Comparison of ENCODE assay signal across 8 cellular contexts in genomic region chr6:44219053-44219814, GRCh38. TPM values are rescaled to one million over a fixed set of nuclear protein-coding genes. Genes with fewer than 3 reads are reported as not detected.
DNase-seq lines count a peak whose midpoint lies in the region; ATAC-seq and TF ChIP-seq lines count a peak whose summit lies in the region.

No MANE protein-coding gene starts in this region.

- no peaks in the 10 kb centered on the region for H3K36me3 Mint-ChIP-seq in endodermal cell (ENCODE audit: low read depth)
- H3K36me3 Mint-ChIP-seq in memory B cell = no peaks in the 10 kb centered on the region

- peak; percentile 75 for ATAC-seq in SK-N-SH treated with all-trans-retinoic acid at 6 μM for 48 hours
- ATAC-seq in memory B cell (ENCODE audit: low read depth) = peak; percentile 14
- peak; percentile 12 for ATAC-seq in thoracic aorta (ENCODE audit: insufficient number of reproducible peaks, low FRiP score, low read depth)

- H3K27me3 Mint-ChIP-seq in endodermal cell (ENCODE audit: insufficient read depth) (peaks cover 2% of the 10 kb centered on the region), memory B cell (no peaks in the 10 kb centered on the region)

- H3K36me3 ChIP-seq in HUES64 (ENCODE audit: insufficient read depth, low read length) (no peaks in the 10 kb centered on the region), endodermal cell (ENCODE audit: control insufficient read depth, insufficient read depth, low read length) (no peaks in the 10 kb centered on the region), thoracic aorta (no peaks in the 10 kb centered on the region)

- H3K27me3 ChIP-seq in HUES64 (ENCODE audit: insufficient read depth, low read length) = no peaks in the 10 kb centered on the region
- H3K27me3 ChIP-seq in endodermal cell (ENCODE audit: control insufficient read depth, insufficient read depth, low read length, poor library complexity, severe bottlenecking) = no peaks in the 10 kb centered on the region
- no peaks in the 10 kb centered on the region for H3K27me3 ChIP-seq in thoracic aorta (replicated peaks; ENCODE audit: insufficient read depth)

- H3K4me1 Mint-ChIP-seq in endodermal cell (peaks cover 38% of the 10 kb centered on the region), memory B cell (peaks cover 26% of the 10 kb centered on the region)

- H3K4me3 Mint-ChIP-seq in endodermal cell = peak overlapping the region; percentile 61
- peak overlapping the region; percentile 84 for H3K4me3 Mint-ChIP-seq in memory B cell

- under 1% methylated on average over 44 of the region's 45 CpGs for WGBS in HUES64
- 4 to 5% methylated on average over 7 to 44 of the region's 45 CpGs for WGBS in endodermal cell (ENCODE audit: insufficient coverage in 1 of 2, insufficient read length in 1 of 2), 2 experiments

- H3K4me1 ChIP-seq in HUES64 (ENCODE audit: insufficient read depth, low read length) (peaks cover 40% of the 10 kb centered on the region), endodermal cell (ENCODE audit: control insufficient read depth, insufficient read depth, low read length) (peaks cover 19% of the 10 kb centered on the region), thoracic aorta (ENCODE audit: control insufficient read depth in 1 of 2, low read depth in 2 of 2) (peaks cover 41 to 62% of the 10 kb centered on the region in 2 donors)

- TF ChIP-seq CTCF in GM20000 (IDR thresholded peaks at IDR 0.05; ENCODE audit: extremely low read depth, missing control alignments) (no peak), endodermal cell (conservative IDR thresholded peaks at IDR 0.05) (no peak), thoracic aorta (IDR thresholded peaks at IDR 0.05) (no peak)

- no peaks in the 10 kb centered on the region for H3K9me3 ChIP-seq in HUES64 (ENCODE audit: insufficient read depth, low read depth, low read length)
- H3K9me3 ChIP-seq in endodermal cell (ENCODE audit: control insufficient read depth, low read length) = no peaks in the 10 kb centered on the region
- no peaks in the 10 kb centered on the region for H3K9me3 ChIP-seq in thoracic aorta

- H3K9me3 Mint-ChIP-seq in endodermal cell (no peaks in the 10 kb centered on the region), memory B cell (no peaks in the 10 kb centered on the region)

- peak overlapping the region; percentile 54 for H3K4me3 ChIP-seq in HUES64 (ENCODE audit: low read length)
- H3K4me3 ChIP-seq in endodermal cell (ENCODE audit: low read length) = peak overlapping the region; percentile 74
- H3K4me3 ChIP-seq in thoracic aorta = peak overlapping the region; percentile 76

- peak; percentile 55 for DNase-seq in DMS153 treated with DMSO at 0.1 percent for 48 hours (lab: John Stamatoyannopoulos, UW; ENCODE audit: unreplicated experiment)
- DNase-seq in DMS153 (lab: John Stamatoyannopoulos, UW) = no peak
- peak; percentile 91 for DNase-seq in GM20000 (ENCODE audit: low spot score)
- DNase-seq in endodermal cell = peak; percentile 97
- DNase-seq in memory B cell (ENCODE audit: low spot score in 2 of 2) = peak in 1 of 2 donors; percentile 42
- peak; percentile 52 for DNase-seq in thoracic aorta (ENCODE audit: low spot score)

- H3K27ac Mint-ChIP-seq in endodermal cell (peak overlapping the region; percentile 93), memory B cell (no peak overlapping the region)

- peak overlapping the region; percentile 82 for H3K9ac ChIP-seq in HUES64 (ENCODE audit: low read depth, low read length)
- H3K9ac ChIP-seq in endodermal cell (ENCODE audit: extremely low read depth, low read length, poor library complexity, severe bottlenecking) = peak overlapping the region; percentile 39

- H3K27ac ChIP-seq in HUES64 (ENCODE audit: low read depth, low read length) = peak overlapping the region; percentile 99
- peak overlapping the region; percentile 68 for H3K27ac ChIP-seq in endodermal cell (ENCODE audit: low read depth, low read length)
- peak overlapping the region; percentile 97 to 98 for H3K27ac ChIP-seq in thoracic aorta

TF ChIP-seq in SK-N-SH treated with all-trans-retinoic acid at 6 μM for 48 hours, 23 proteins besides CTCF, POLR2A, EP300 and RAD21:
- TF ChIP-seq ZNF70 (CRISPR knock-in tag; IDR thresholded peaks at IDR 0.05) (no peak), SNAI2 (CRISPR knock-in tag; IDR thresholded peaks at IDR 0.05) (no peak), TSHZ2 (CRISPR knock-in tag; IDR thresholded peaks at IDR 0.05) (0 out of 2 replicates have a peak, but pooled peaks have one; percentile 32), ZFP3 (CRISPR knock-in tag; IDR thresholded peaks at IDR 0.05) (no peak)
TF ChIP-seq in SK-N-SH treated with all-trans-retinoic acid at 6 μM for 48 hours: peak in this region for 1.

RNA-seq across cellular contexts. Expression of gene MYMX, which starts 2.5 kb away (rescaled TPM):
- polyA plus RNA-seq in HUES64 (2013, experiment 1 of 2) = 3.7 TPM
- polyA plus RNA-seq in HUES64 (2013, experiment 2 of 2) = 3.9 TPM
- 1 to 10 TPM; 1.7 to 1.8 TPM for total RNA-seq in endodermal cell
- polyA plus RNA-seq in endodermal cell (2013, experiment 1 of 2) = 1.1 TPM
- polyA plus RNA-seq in endodermal cell (2013, experiment 2 of 2) = 0.83 TPM
- total RNA-seq in thoracic aorta = not detected

RNA-seq across cellular contexts. Expression of gene SLC29A1, which starts 4.2 kb away (rescaled TPM):
- 140 TPM for polyA plus RNA-seq in HUES64 (2013, experiment 1 of 2)
- polyA plus RNA-seq in HUES64 (2013, experiment 2 of 2) = 142 TPM
- 100 to 1,000 TPM; 129 to 155 TPM for total RNA-seq in endodermal cell
- 65.0 TPM for polyA plus RNA-seq in endodermal cell (2013, experiment 1 of 2)
- 58.4 TPM for polyA plus RNA-seq in endodermal cell (2013, experiment 2 of 2)
- total RNA-seq in thoracic aorta = 100 to 1,000 TPM; 132 to 172 TPM

RNA-seq across cellular contexts. Expression of gene HSP90AB1, which starts 27.7 kb away (rescaled TPM):
- 1,640 TPM for polyA plus RNA-seq in HUES64 (2013, experiment 1 of 2)
- polyA plus RNA-seq in HUES64 (2013, experiment 2 of 2) = 1,626 TPM
- total RNA-seq in endodermal cell (1,000 to 10,000 TPM; 1,356 to 1,422 TPM), thoracic aorta (100 to 1,000 TPM; 405 to 695 TPM)
- 1,137 TPM for polyA plus RNA-seq in endodermal cell (2013, experiment 1 of 2)
- polyA plus RNA-seq in endodermal cell (2013, experiment 2 of 2) = 1,046 TPM

RNA-seq across cellular contexts. Expression of gene SLC35B2, which starts 38.1 kb away (rescaled TPM):
- 30.4 TPM for polyA plus RNA-seq in HUES64 (2013, experiment 1 of 2)
- 35.2 TPM for polyA plus RNA-seq in HUES64 (2013, experiment 2 of 2)
- total RNA-seq in endodermal cell = 10 to 100 TPM; 52.5 to 54.3 TPM
- polyA plus RNA-seq in endodermal cell (2013, experiment 1 of 2) = 42.1 TPM
- 39.6 TPM for polyA plus RNA-seq in endodermal cell (2013, experiment 2 of 2)
- 10 to 100 TPM; 19.9 to 33.3 TPM for total RNA-seq in thoracic aorta

RNA-seq across cellular contexts. Expression of gene NFKBIE, which starts 46.1 kb away (rescaled TPM):
- polyA plus RNA-seq in HUES64 (2013, experiment 1 of 2) = 8.9 TPM
- polyA plus RNA-seq in HUES64 (2013, experiment 2 of 2) = 10.3 TPM
- 10 to 100 TPM in 1 of 2 donors, 1 to 10 TPM in 1; 8.3 to 11.0 TPM for total RNA-seq in endodermal cell
- polyA plus RNA-seq in endodermal cell (2013, experiment 1 of 2) = 8.9 TPM
- polyA plus RNA-seq in endodermal cell (2013, experiment 2 of 2) = 5.6 TPM
- total RNA-seq in thoracic aorta = 10 to 100 TPM in 1 of 2 donors, 1 to 10 TPM in 1; 5.5 to 10.6 TPM

Comparison
In these comparisons a context has a peak if more than half of its experiments do, and no peak if none do; other contexts are left out.
1. ATAC-seq: peak in every context shown above with its lines; median percentile 75 in SK-N-SH treated with all-trans-retinoic acid at 6 μM for 48 hours; 14 in memory B cell; 12 in thoracic aorta.